In the genomic region with DNA sequence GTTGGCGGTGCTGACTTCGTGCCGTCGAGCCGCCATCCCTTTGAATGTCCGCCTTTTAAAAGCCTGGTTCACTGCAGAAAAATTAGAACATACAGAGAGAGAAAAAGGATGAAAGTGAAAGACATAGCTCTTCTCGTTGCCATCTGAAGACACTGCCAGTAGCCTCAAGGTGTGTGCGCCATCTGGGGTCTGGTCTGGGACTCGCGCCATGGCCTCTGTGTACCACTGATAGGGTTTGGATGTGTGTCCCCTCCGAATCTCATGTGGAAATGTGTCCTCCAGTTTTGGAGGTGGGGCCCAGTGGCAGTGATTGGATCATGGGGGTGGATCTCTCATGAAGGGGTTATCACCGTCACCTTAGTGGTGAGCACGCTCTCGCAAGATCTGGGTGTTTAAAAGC, we compare ENCODE assay signal across 16 cellular contexts. TPM values are rescaled to one million over a fixed set of nuclear protein-coding genes. Genes with fewer than 3 reads are reported as not detected.
DNase-seq lines count a peak whose midpoint lies in the region; ATAC-seq, FAIRE-seq and TF ChIP-seq lines count a peak whose summit lies in the region.
"Had no signal": no experiment of that assay in that cellular context is flagged by ENCODE, and none has a peak within 500 bp of the region (broad histone marks: within the 10 kb centered on the region; RNA-seq: fewer than 3 reads in every experiment).

No MANE protein-coding gene starts in this region.

- H4K20me1 ChIP-seq in HepG2 (ENCODE audit: insufficient read depth, low read length) (peaks cover 97% of the 10 kb centered on the region; the same call in 1 of the 2 replicates), OCI-LY1 (ENCODE audit: insufficient read depth, low read length) (no peaks in the 10 kb centered on the region)

- no peaks in the 10 kb centered on the region for H3K27me3 Mint-ChIP-seq in stimulated activated memory B cell treated with anti-CD40 and anti-IgM and Interleukin-4, amounts not matched to agents 10 μg/mL and 1 μg/mL and 100 μg/mL, for 72 hours
- H3K27me3 Mint-ChIP-seq: naive thymus-derived CD8-positive, alpha-beta T cell had no signal

- POLR2A ChIA-PET in HepG2 (lab: Yijun Ruan, JAX) = no interaction called here

- ATAC-seq in HepG2 (no peak), right lobe of liver (no peak), foreskin keratinocyte (no peak), GM21367 (IDR thresholded peaks at IDR 0.05; ENCODE audit: unreplicated experiment) (no peak)
- no peak for ATAC-seq in stimulated activated memory B cell treated with anti-CD40 and anti-IgM and Interleukin-4, amounts not matched to agents 10 μg/mL and 1 μg/mL and 100 μg/mL, for 72 hours
- ATAC-seq: naive thymus-derived CD8-positive, alpha-beta T cell had no signal

- peaks cover 47% of the 10 kb centered on the region for H3K4me1 Mint-ChIP-seq in stimulated activated memory B cell treated with anti-CD40 and anti-IgM and Interleukin-4, amounts not matched to agents 10 μg/mL and 1 μg/mL and 100 μg/mL, for 72 hours

- no TSS peak for BruUV-seq in HepG2 (replicated peaks; lab: Mats Ljungman, UMichigan)

- TF ChIP-seq CTCF in HepG2 (CRISPR knock-in tag; IDR thresholded peaks at IDR 0.05) (no peak), right lobe of liver (IDR thresholded peaks at IDR 0.05) (no peak), OCI-LY1 (IDR thresholded peaks at IDR 0.05; ENCODE audit: low read length) (peak; percentile 25; the same call in 1 of the 2 replicates), foreskin keratinocyte (conservative IDR thresholded peaks at IDR 0.05) (peak; percentile 19)

- H3K36me3 ChIP-seq in HepG2 (replicated peaks in 1 of 2; ENCODE audit: control insufficient read depth in 1 of 2, insufficient read depth in 2 of 2, low read length in 2 of 2) (peaks cover 19 to 37% of the 10 kb centered on the region in 2 experiments; a peak in 4 of 5 replicates), right lobe of liver (no peaks in the 10 kb centered on the region), OCI-LY1 (ENCODE audit: insufficient read depth, low read length) (peaks cover 33% of the 10 kb centered on the region), H7 (replicated peaks; ENCODE audit: control insufficient read depth, insufficient read depth, low read length) (no peaks in the 10 kb centered on the region; the same call in 1 of the 2 replicates)

- H3K27me3 ChIP-seq in HepG2 (ENCODE audit: control insufficient read depth in 1 of 2, insufficient read depth in 2 of 2, low read length in 2 of 2) (no peaks in the 10 kb centered on the region), right lobe of liver (no peaks in the 10 kb centered on the region), OCI-LY1 (ENCODE audit: insufficient read depth, low read length) (no peaks in the 10 kb centered on the region), foreskin keratinocyte (peaks cover 4% of the 10 kb centered on the region), H7 (ENCODE audit: control insufficient read depth, insufficient read depth, low read length) (no peaks in the 10 kb centered on the region)

- H2AFZ ChIP-seq in HepG2 (ENCODE audit: low read length) (no peak overlapping the region), OCI-LY1 (ENCODE audit: low read length) (no peak overlapping the region)

- CTCF ChIA-PET in HepG2 (lab: Yijun Ruan, JAX; ENCODE audit: low intra/inter-chr PET ratio, low total read pairs) = no interaction called here

- no peak overlapping the region for H3K4me3 Mint-ChIP-seq in stimulated activated memory B cell treated with anti-CD40 and anti-IgM and Interleukin-4, amounts not matched to agents 10 μg/mL and 1 μg/mL and 100 μg/mL, for 72 hours
- H3K4me3 Mint-ChIP-seq: activated T-cell treated with anti-CD3 and anti-CD28 coated beads, Interleukin-2, amount 50 U/mL, for 72 hours had no signal

- no peaks in the 10 kb centered on the region for H3K9me3 Mint-ChIP-seq in stimulated activated memory B cell treated with anti-CD40 and anti-IgM and Interleukin-4, amounts not matched to agents 10 μg/mL and 1 μg/mL and 100 μg/mL, for 72 hours

- TF ChIP-seq RAD21 in HepG2 (CRISPR knock-in tag; IDR thresholded peaks at IDR 0.05) = no peak

- H3K4me2 ChIP-seq in HepG2 (ENCODE audit: low read depth, low read length) (no peak overlapping the region), OCI-LY1 (ENCODE audit: low read length) (no peak overlapping the region)

- no peaks in the 10 kb centered on the region for H3K9me2 ChIP-seq in OCI-LY1 (ENCODE audit: low read depth, low read length)

- intact Hi-C loops in HepG2 (cut with micrococcal nuclease; ENCODE audit: unreplicated experiment) = no loop called here
- intact Hi-C loops in right lobe of liver (cut with DNase I) = no loop called here

- H3K36me3 Mint-ChIP-seq in stimulated activated memory B cell treated with anti-CD40 and anti-IgM and Interleukin-4, amounts not matched to agents 10 μg/mL and 1 μg/mL and 100 μg/mL, for 72 hours = peaks cover 28% of the 10 kb centered on the region

- 97% methylated on average over 14 of the region's 14 CpGs for WGBS in HepG2 (ENCODE audit: low lambda C conversion rate)
- WGBS in right lobe of liver (ENCODE audit: insufficient coverage, low coverage, low lambda C conversion rate, missing lambda C conversion rate) = 94% methylated on average over 9 of the region's 14 CpGs

- H3K27ac Mint-ChIP-seq in stimulated activated memory B cell treated with anti-CD40 and anti-IgM and Interleukin-4, amounts not matched to agents 10 μg/mL and 1 μg/mL and 100 μg/mL, for 72 hours = peak overlapping the region; percentile 19
- H3K27ac Mint-ChIP-seq: activated T-cell treated with anti-CD3 and anti-CD28 coated beads, Interleukin-2, amount 50 U/mL, for 72 hours had no signal

- TF ChIP-seq EP300 in HepG2 (IDR thresholded peaks at IDR 0.05; ENCODE audit: low read depth in 2 of 2, low read length in 2 of 2) (no peak), HepG2 (CRISPR knock-in tag; IDR thresholded peaks at IDR 0.05; ENCODE audit: borderline replicate concordance) (no peak)

- H3K4me3 ChIP-seq in HepG2 (replicated peaks in 1 of 3; ENCODE audit: insufficient read depth in 1 of 3, low read depth in 2 of 3, low read length in 3 of 3) (no peak overlapping the region), right lobe of liver (no peak overlapping the region), OCI-LY1 (ENCODE audit: low read depth, low read length, poor library complexity, severe bottlenecking) (no peak overlapping the region), H7 (ENCODE audit: insufficient read depth, low read depth, low read length) (no peak overlapping the region)
- H3K4me3 ChIP-seq: coronary artery had no signal

- no peak for DNase-seq in HepG2 (ENCODE audit: low spot score)
- DNase-seq in right lobe of liver = no peak
- DNase-seq in foreskin keratinocyte = no peak
- DNase-seq in H7 = no peak
- DNase-seq in GM19239 (ENCODE audit: insufficient read length, low spot score) = no peak
- DNase-seq: activated CD4-positive, alpha-beta T cell treated with anti-CD3 and anti-CD28 coated beads, Interleukin-2, amount 50 U/mL, for 4 hours; activated T-cell treated with anti-CD3 and anti-CD28 coated beads, Interleukin-2, amount 50 U/mL, for 72 hours; naive thymus-derived CD8-positive, alpha-beta T cell; NCI-H1930; NCI-H526 had no signal

- H3K79me2 ChIP-seq in HepG2 (ENCODE audit: insufficient read depth, low read length) = peaks cover 94% of the 10 kb centered on the region
- peaks cover 70% of the 10 kb centered on the region for H3K79me2 ChIP-seq in OCI-LY1 (ENCODE audit: insufficient read depth, low read length)

- H3K4me1 ChIP-seq in HepG2 (ENCODE audit: insufficient read depth, low read length) = peaks cover 8% of the 10 kb centered on the region; the same call in 1 of the 2 replicates
- peaks cover 0 to 16% (median 3%) of the 10 kb centered on the region in 4 donors for H3K4me1 ChIP-seq in right lobe of liver
- peaks cover 14% of the 10 kb centered on the region for H3K4me1 ChIP-seq in OCI-LY1 (ENCODE audit: insufficient read depth, low read length, severe bottlenecking)
- no peaks in the 10 kb centered on the region for H3K4me1 ChIP-seq in foreskin keratinocyte

- in situ Hi-C loops in HepG2 (cut with HindIII; ENCODE audit: extremely low pct_ligation_motif_present, low pct_unique_long_range_greater_than_20kb) = no loop called here

- H3K27ac ChIP-seq in HepG2 (ENCODE audit: extremely low read length, insufficient read depth, low read length) (no peak overlapping the region), right lobe of liver (no peak overlapping the region), OCI-LY1 (ENCODE audit: low read depth, low read length, poor library complexity, severe bottlenecking) (no peak overlapping the region), foreskin keratinocyte (no peak overlapping the region)
- H3K27ac ChIP-seq: coronary artery had no signal

- H3F3A ChIP-seq in OCI-LY1 (ENCODE audit: insufficient read depth, low read length) = no peaks in the 10 kb centered on the region

- H3K9ac ChIP-seq in HepG2 (ENCODE audit: insufficient read depth, low read depth, low read length) = no peak overlapping the region
- H3K9ac ChIP-seq in OCI-LY1 (ENCODE audit: low read length) = no peak overlapping the region

- FAIRE-seq in HepG2 (lab: Jason Lieb, UNC) = no peak
- FAIRE-seq in GM19239 (lab: Jason Lieb, UNC) = no peak
- FAIRE-seq: frontal cortex, RCC 7860 had no signal

- TF ChIP-seq POLR2A in HepG2 (IDR thresholded peaks at IDR 0.05; ENCODE audit: insufficient read depth in 1 of 2, low read depth in 2 of 2, low read length in 2 of 2) (no peak), right lobe of liver (IDR thresholded peaks at IDR 0.05) (no peak)

- H3K9me3 ChIP-seq in HepG2 (ENCODE audit: low read length) = peaks cover 12% of the 10 kb centered on the region
- H3K9me3 ChIP-seq in right lobe of liver = no peaks in the 10 kb centered on the region
- H3K9me3 ChIP-seq in OCI-LY1 (ENCODE audit: low read length) = no peaks in the 10 kb centered on the region; the same call in 1 of the 2 replicates

RNA-seq across cellular contexts. Expression of a gene that starts 15.5 kb away (rescaled TPM):
- total RNA-seq in HepG2 (2016; rRNA removed; fragmentation: Illumina TruSeq; extraction: Trizol) = 16.1 and 19.5 TPM in 2 replicates
- 13.0 and 16.7 TPM in 2 replicates for total RNA-seq in HepG2 (2016; cell fraction: cytosol; rRNA removed; fragmentation: Illumina TruSeq; extraction: Trizol; ENCODE audit: low read depth)
- 15.4 and 17.4 TPM in 2 replicates for total RNA-seq in HepG2 (2016; cell fraction: insoluble cytoplasmic fraction; rRNA removed; fragmentation: Illumina TruSeq; extraction: Trizol)
- 18.2 and 21.4 TPM in 2 replicates for total RNA-seq in HepG2 (2016; cell fraction: membrane; rRNA removed; fragmentation: Illumina TruSeq; extraction: Trizol)
- 31.6 and 33.0 TPM in 2 replicates for total RNA-seq in HepG2 (2016; cell fraction: nucleus; rRNA removed; fragmentation: Illumina TruSeq; extraction: Trizol)
- polyA plus RNA-seq in HepG2 (2011; rRNA removed) = 31.2 and 37.7 TPM in 2 replicates
- 20.9 and 26.7 TPM in 2 replicates for polyA plus RNA-seq in HepG2 (2011; cell fraction: cytosol; rRNA removed)
- polyA plus RNA-seq in HepG2 (2011; cell fraction: nucleus; rRNA removed) = 132 and 135 TPM in 2 replicates
- 43.5 and 43.7 TPM in 2 replicates for polyA plus RNA-seq in HepG2 (2012)
- 1.4 and 1.7 TPM in 2 replicates for polyA plus RNA-seq in HepG2 (2016; cell fraction: cytosol; fragmentation: Illumina TruSeq; extraction: Trizol; ENCODE audit: low read depth)
- polyA plus RNA-seq in HepG2 (2016; cell fraction: insoluble cytoplasmic fraction; fragmentation: Illumina TruSeq; extraction: Trizol; ENCODE audit: low read depth) = 22.8 and 30.2 TPM in 2 replicates
- polyA plus RNA-seq in HepG2 (2016; cell fraction: membrane; fragmentation: Illumina TruSeq; extraction: Trizol; ENCODE audit: low read depth) = 4.4 and 5.4 TPM in 2 replicates
- polyA plus RNA-seq in HepG2 (2016; cell fraction: nucleus; fragmentation: Illumina TruSeq; extraction: Trizol; ENCODE audit: insufficient read depth, low read depth) = 70.9 and 78.3 TPM in 2 replicates
- polyA minus RNA-seq in HepG2 (2011; rRNA and poly(A)+ RNA removed; ENCODE audit: low replicate concordance) = 24.8 and 50.4 TPM in 2 replicates
- 36.3 and 45.8 TPM in 2 replicates for polyA minus RNA-seq in HepG2 (2011; cell fraction: cytosol; rRNA and poly(A)+ RNA removed)
- polyA minus RNA-seq in HepG2 (2011; cell fraction: nucleus; rRNA and poly(A)+ RNA removed) = 83.8 and 96.8 TPM in 2 replicates
- 10 to 100 TPM; 30.0 to 48.0 (median 38.8) TPM for total RNA-seq in right lobe of liver
- 5.9 and 8.2 TPM in 2 replicates for total RNA-seq in foreskin keratinocyte
- polyA plus RNA-seq in foreskin keratinocyte = 1.9 and 2.1 TPM in 2 replicates
- 52.5 and 73.6 TPM in 2 replicates for total RNA-seq in H7 (2014; rRNA removed; shearing (Covaris generic))

Comparison
In these comparisons a context has a peak if more than half of its experiments do, and no peak if none do; other contexts are left out.
1. CTCF ChIP-seq: peak in OCI-LY1 (single experiment) and foreskin keratinocyte (single experiment); none in HepG2 (single experiment) and right lobe of liver (0 of 4).